8 cellular contexts compared by ENCODE assay signal in genomic region chr19:31348416-31349159, GRCh38. TPM values are rescaled to one million over a fixed set of nuclear protein-coding genes. Genes with fewer than 3 reads are reported as not detected.
A peak's percentile ranks its signal among the peaks of the same experiment; 100 is the strongest.
DNase-seq lines count a peak whose midpoint lies in the region; ATAC-seq and TF ChIP-seq lines count a peak whose summit lies in the region.

No MANE protein-coding gene starts in this region.

- DNase-seq in BE2C (no peak), MG63 (peak; percentile 53), D341Med (ENCODE audit: low spot score) (no peak)
- DNase-seq in effector memory CD4-positive, alpha-beta T cell, result no peak

- peaks cover 48% of the 10 kb centered on the region for H3K27me3 ChIP-seq in BE2C
- H3K27me3 ChIP-seq in MG63, result no peaks in the 10 kb centered on the region
- H3K27me3 ChIP-seq in effector memory CD4-positive, alpha-beta T cell (replicated peaks; ENCODE audit: control insufficient read depth, insufficient read depth, low read length, poor library complexity, severe bottlenecking), result peaks cover 42% of the 10 kb centered on the region
- no peaks in the 10 kb centered on the region for H3K27me3 ChIP-seq in muscle layer of colon (ENCODE audit: control insufficient read depth in 1 of 2, insufficient read depth in 2 of 2, low read length in 2 of 2)

- peak overlapping the region; percentile 47 for H3K9ac ChIP-seq in muscle layer of colon (ENCODE audit: low read length)

- 0 out of 2 replicates have a peak, but pooled peaks cover 5% of the 10 kb centered on the region for H3K4me1 ChIP-seq in BE2C
- peaks cover 36% of the 10 kb centered on the region for H3K4me1 ChIP-seq in effector memory CD4-positive, alpha-beta T cell (ENCODE audit: control insufficient read depth, insufficient read depth, low read length, poor library complexity, severe bottlenecking)
- peaks cover 46% of the 10 kb centered on the region for H3K4me1 ChIP-seq in muscle layer of colon (ENCODE audit: insufficient read depth, low read length)

- H3K9me3 ChIP-seq in BE2C, result no peaks in the 10 kb centered on the region
- no peaks in the 10 kb centered on the region for H3K9me3 ChIP-seq in MG63
- no peaks in the 10 kb centered on the region for H3K9me3 ChIP-seq in effector memory CD4-positive, alpha-beta T cell (ENCODE audit: control insufficient read depth, low read length)
- no peaks in the 10 kb centered on the region for H3K9me3 ChIP-seq in muscle layer of colon (ENCODE audit: low read length)

- H3K27ac ChIP-seq in effector memory CD4-positive, alpha-beta T cell (ENCODE audit: insufficient read depth, low read length, poor library complexity, severe bottlenecking), result no peak overlapping the region
- peak overlapping the region; percentile 77 for H3K27ac ChIP-seq in muscle layer of colon (ENCODE audit: low read depth, low read length)

- H3K36me3 ChIP-seq in BE2C (no peaks in the 10 kb centered on the region), MG63 (peaks cover 16% of the 10 kb centered on the region), muscle layer of colon (ENCODE audit: insufficient read depth, low read length) (no peaks in the 10 kb centered on the region)
- no peaks in the 10 kb centered on the region for H3K36me3 ChIP-seq in effector memory CD4-positive, alpha-beta T cell (ENCODE audit: control insufficient read depth, insufficient read depth, low read length)

- H3K4me3 ChIP-seq in BE2C (ENCODE audit: low read depth, low read length) (peak overlapping the region; percentile 56), MG63 (peak overlapping the region; percentile 98), muscle layer of colon (ENCODE audit: low read depth in 1 of 2, low read length in 2 of 2) (peak overlapping the region; percentile 46 to 75)
- peak overlapping the region; percentile 68 for H3K4me3 ChIP-seq in effector memory CD4-positive, alpha-beta T cell (ENCODE audit: insufficient read depth, low read depth, low read length, poor library complexity, severe bottlenecking)

- TF ChIP-seq CTCF in BE2C (IDR thresholded peaks at IDR 0.05; ENCODE audit: low read depth, low read length), result no peak

- no peak for ATAC-seq in HG03457 (IDR thresholded peaks at IDR 0.05; ENCODE audit: unreplicated experiment)
- no peak for ATAC-seq in GM18519 (IDR thresholded peaks at IDR 0.05; ENCODE audit: low FRiP score, unreplicated experiment)
- no peak for ATAC-seq in HG02970 (IDR thresholded peaks at IDR 0.05; ENCODE audit: low FRiP score, unreplicated experiment)

RNA-seq across cellular contexts. Expression of gene TSHZ3, which starts 0.6 kb away (rescaled TPM):
- polyA plus RNA-seq in BE2C (2012; ENCODE audit: insufficient read depth, insufficient read length, low read depth), result 11.6 TPM
- 2.2 and 2.6 TPM in 2 replicates for total RNA-seq in MG63 (2014; rRNA removed; shearing (Covaris generic); ENCODE audit: low replicate concordance)
